ENCODE assay signal across 20 cellular contexts in genomic region chr5:133756036-133756435, GRCh38.
A peak's percentile ranks its signal among the peaks of the same experiment; 100 is the strongest.
DNase-seq lines count a peak whose midpoint lies in the region; ATAC-seq and TF ChIP-seq lines count a peak whose summit lies in the region.
"Had no signal": no experiment of that assay in that cellular context is flagged by ENCODE, and none has a peak within 500 bp of the region (broad histone marks: within the 10 kb centered on the region; RNA-seq: fewer than 3 reads in every experiment).

No MANE protein-coding gene starts in this region.

- no peaks in the 10 kb centered on the region for H3K9me3 Mint-ChIP-seq in osteocyte (ENCODE audit: unreplicated experiment)
- H3K9me3 Mint-ChIP-seq: CD4-positive, alpha-beta T cell; CD8-positive, alpha-beta memory T cell; GM23338; H9 had no signal

- H3K23ac ChIP-seq in IMR-90 (ENCODE audit: low read depth, low read length) = no peak overlapping the region

- H3K4me3 Mint-ChIP-seq in osteocyte (ENCODE audit: unreplicated experiment) = no peak overlapping the region
- H3K4me3 Mint-ChIP-seq: CD4-positive, alpha-beta T cell; CD8-positive, alpha-beta memory T cell; GM23338; H9 had no signal

- no peak for TF ChIP-seq POLR2A in IMR-90 (IDR thresholded peaks at IDR 0.05; ENCODE audit: low read depth, low read length)

- no peak overlapping the region for H3K27ac Mint-ChIP-seq in osteocyte (ENCODE audit: unreplicated experiment)
- H3K27ac Mint-ChIP-seq: CD14-positive monocyte; CD4-positive, alpha-beta T cell; CD8-positive, alpha-beta memory T cell; GM23338; H9 had no signal

- TF ChIP-seq CTCF in IMR-90 (conservative IDR thresholded peaks at IDR 0.05; ENCODE audit: low read depth, low read length) (no peak), osteocyte (IDR thresholded peaks at IDR 0.05) (no peak)

- H3K56ac ChIP-seq in IMR-90 (ENCODE audit: extremely low read depth, insufficient read depth, low read length) = no peak overlapping the region

- H3K27me3 Mint-ChIP-seq in osteocyte (ENCODE audit: unreplicated experiment) = no peaks in the 10 kb centered on the region

- ATAC-seq in IMR-90 (ENCODE audit: low read depth) = no peak
- no peak for ATAC-seq in Right ventricle myocardium inferior
- ATAC-seq in GM18870 (IDR thresholded peaks at IDR 0.05; ENCODE audit: unreplicated experiment) = no peak
- ATAC-seq: GM12878, GM23338, HCT116 had no signal

- H2BK20ac ChIP-seq in IMR-90 (ENCODE audit: low read depth, low read length) = no peak overlapping the region

- no peak overlapping the region for H2AK5ac ChIP-seq in IMR-90 (ENCODE audit: low read depth, low read length)

- POLR2A ChIA-PET in IMR-90 (lab: Charles Lee; ENCODE audit: unreplicated experiment) = no interaction called here

- H2AFZ ChIP-seq in IMR-90 (replicated peaks; ENCODE audit: low read length, poor library complexity) = no peak overlapping the region
- H2AFZ ChIP-seq: GM23338 had no signal

- no peaks in the 10 kb centered on the region for H3K9me3 ChIP-seq in BLaER1
- H3K9me3 ChIP-seq in IMR-90 (ENCODE audit: control insufficient read depth, insufficient read depth, low read length) = no peaks in the 10 kb centered on the region
- H3K9me3 ChIP-seq: A549 had no signal

- dilution Hi-C loops in IMR-90 (cut with HindIII; ENCODE audit: low sequenced_read_pairs, unreplicated experiment) = no loop called here

- no peak for DNase-seq in IMR-90
- peak; percentile 73 for DNase-seq in osteocyte (ENCODE audit: extremely low spot score, unreplicated experiment)
- no peak for DNase-seq in glomerular visceral epithelial cell (ENCODE audit: extremely low spot score)
- DNase-seq in Right ventricle myocardium inferior (ENCODE audit: missing footprints) = no peak
- DNase-seq: 8988T; ACHN; CD4-positive, alpha-beta T cell; CD8-positive, alpha-beta memory T cell; DMS 273 treated with DMSO at 0.1 percent for 48 hours; DMS79; EL; GDM1; H9 had no signal

- in situ Hi-C loops in IMR-90 (cut with MboI; ENCODE audit: low sequenced_read_pairs) = no loop called here

- H2BK5ac ChIP-seq in IMR-90 (ENCODE audit: low read depth, low read length, poor library complexity, severe bottlenecking) = no peak overlapping the region

- intact Hi-C loops in IMR-90 (cut with micrococcal nuclease) = loop anchor here (10.0 kb wide), 1 partner anchor 189 kb away; no protein-coding TSS in a partner anchor
- intact Hi-C loops in Right ventricle myocardium inferior (cut with DNase I) = loop anchor here (10.0 kb wide), 1 partner anchor 189 kb away; no protein-coding TSS in a partner anchor

- no peaks in the 10 kb centered on the region for H3K36me3 Mint-ChIP-seq in osteocyte (ENCODE audit: unreplicated experiment)
- H3K36me3 Mint-ChIP-seq: CD14-positive monocyte; CD8-positive, alpha-beta memory T cell had no signal

- peaks cover 12% of the 10 kb centered on the region for H3K4me1 Mint-ChIP-seq in osteocyte (ENCODE audit: unreplicated experiment)
- H3K4me1 Mint-ChIP-seq: CD14-positive monocyte; CD8-positive, alpha-beta memory T cell; GM23338; H9 had no signal

- H2BK15ac ChIP-seq in IMR-90 (ENCODE audit: low read depth, low read length) = no peak overlapping the region

- no peak overlapping the region for H4K91ac ChIP-seq in IMR-90 (ENCODE audit: insufficient read depth, low read depth, low read length)

- H3K14ac ChIP-seq in IMR-90 (replicated peaks; ENCODE audit: low read depth, low read length) = no peak overlapping the region

- H4K20me1 ChIP-seq in BLaER1 (no peaks in the 10 kb centered on the region), IMR-90 (ENCODE audit: insufficient read depth, low read length) (no peaks in the 10 kb centered on the region)

- H3K4me3 ChIP-seq in BLaER1 = no peak overlapping the region
- H3K4me3 ChIP-seq in IMR-90 (ENCODE audit: insufficient read depth, low read depth, low read length) = no peak overlapping the region
- H3K4me3 ChIP-seq: A549, GM12878, GM23338 had no signal

- H3K9me1 ChIP-seq in IMR-90 (ENCODE audit: insufficient read depth, low read length) = no peaks in the 10 kb centered on the region

- H3K27me3 ChIP-seq in BLaER1 = no peaks in the 10 kb centered on the region
- H3K27me3 ChIP-seq in IMR-90 (ENCODE audit: control insufficient read depth, insufficient read depth, low read length) = peaks cover 5% of the 10 kb centered on the region

- H3K4me1 ChIP-seq in BLaER1 = peaks cover 23% of the 10 kb centered on the region
- no peaks in the 10 kb centered on the region for H3K4me1 ChIP-seq in IMR-90 (ENCODE audit: control insufficient read depth, insufficient read depth, low read length)
- H3K4me1 ChIP-seq: A549 had no signal

- no peak overlapping the region for H4K5ac ChIP-seq in IMR-90 (ENCODE audit: low read depth, low read length)

- no peak overlapping the region for H2BK120ac ChIP-seq in IMR-90 (ENCODE audit: low read depth, low read length)

- peak overlapping the region; percentile 52 for H3K4me2 ChIP-seq in BLaER1
- H3K4me2 ChIP-seq in IMR-90 (ENCODE audit: low read depth, low read length) = no peak overlapping the region
- H3K4me2 ChIP-seq: A549, GM23338 had no signal

- H4K8ac ChIP-seq in IMR-90 (ENCODE audit: low read depth in 2 of 2, low read length in 2 of 2) = no peak overlapping the region

- no CpG with 5 or more reads among the region's 3 CpGs for WGBS in IMR-90 (ENCODE audit: extremely low coverage in 2 of 2, insufficient read length in 1 of 2), 2 experiments

- no peak overlapping the region for H3K18ac ChIP-seq in IMR-90 (ENCODE audit: low read depth, low read length)

- H3K27ac ChIP-seq in BLaER1 (no peak overlapping the region), IMR-90 (ENCODE audit: insufficient read depth, low read length) (no peak overlapping the region)
- H3K27ac ChIP-seq: A549 had no signal

- no peaks in the 10 kb centered on the region for H3K36me3 ChIP-seq in BLaER1
- no peaks in the 10 kb centered on the region for H3K36me3 ChIP-seq in IMR-90 (ENCODE audit: control insufficient read depth, insufficient read depth, low read length)

- no TSS peak for BruUV-seq in IMR-90 (replicated peaks; lab: Mats Ljungman, UMichigan)

- no peaks in the 10 kb centered on the region for H3K79me1 ChIP-seq in IMR-90 (ENCODE audit: low read depth in 1 of 2, low read length in 2 of 2)

- CTCF ChIA-PET in IMR-90 (lab: Yijun Ruan, JAX) = no interaction called here

- H3K4ac ChIP-seq in IMR-90 (ENCODE audit: low read depth, low read length) = no peak overlapping the region

- H2AK9ac ChIP-seq in IMR-90 (replicated peaks; ENCODE audit: low read depth, low read length, poor library complexity) = peak overlapping the region; percentile 28

- no peak for TF ChIP-seq RAD21 in IMR-90 (IDR thresholded peaks at IDR 0.05; ENCODE audit: low read length)

- no peak overlapping the region for H3K9ac ChIP-seq in BLaER1
- no peak overlapping the region for H3K9ac ChIP-seq in IMR-90 (ENCODE audit: low read depth, low read length)

TF ChIP-seq in IMR-90, 13 proteins besides CTCF, POLR2A, EP300 and RAD21:
- TF ChIP-seq MAFK (IDR thresholded peaks at IDR 0.05; ENCODE audit: low read depth, low read length) = no peak
- no peak for TF ChIP-seq RCOR1 (IDR thresholded peaks at IDR 0.05; ENCODE audit: insufficient replicate concordance, low read length)
- TF ChIP-seq USF2 (IDR thresholded peaks at IDR 0.05; ENCODE audit: low read depth, low read length) = no peak
TF ChIP-seq in IMR-90: peak in this region for 0.
